24 cellular contexts compared by ENCODE assay signal in genomic region chr12:56280849-56281248, GRCh38. TPM values are rescaled to one million over a fixed set of nuclear protein-coding genes. Genes with fewer than 3 reads are reported as not detected.
DNase-seq lines count a peak whose midpoint lies in the region; ATAC-seq and TF ChIP-seq lines count a peak whose summit lies in the region.
"Had no signal": no experiment of that assay in that cellular context is flagged by ENCODE, and none has a peak within 500 bp of the region (broad histone marks: within the 10 kb centered on the region; RNA-seq: fewer than 3 reads in every experiment).

No MANE protein-coding gene starts in this region.

- no peaks in the 10 kb centered on the region for H3K27me3 ChIP-seq in naive thymus-derived CD4-positive, alpha-beta T cell (ENCODE audit: control insufficient read depth in 2 of 2, insufficient read depth in 2 of 2, low read length in 2 of 2)
- H3K27me3 ChIP-seq: Peyer's patch, SJCRH30 had no signal

- CTCF ChIA-PET in activated naive CD4-positive, alpha-beta T cell treated with anti-CD3 and anti-CD28 coated beads for 36 hours (lab: Charles Lee) = no interaction called here
- CTCF ChIA-PET in naive thymus-derived CD4-positive, alpha-beta T cell (lab: Charles Lee) = no interaction called here
- CTCF ChIA-PET in OCI-LY7 (lab: Charles Lee; ENCODE audit: unreplicated experiment) = interaction anchor here (0.6 kb wide), 1 partner anchor 180 kb away, joined by 3 read pairs; no protein-coding TSS in a partner anchor

- no peaks in the 10 kb centered on the region for H3K9me2 ChIP-seq in OCI-LY7 (ENCODE audit: insufficient read depth, low read length)

- H3K4me1 Mint-ChIP-seq in activated naive CD4-positive, alpha-beta T cell treated with anti-CD3 and anti-CD28 coated beads for 36 hours (ENCODE audit: low read depth) = peaks cover 2% of the 10 kb centered on the region
- H3K4me1 Mint-ChIP-seq in effector memory CD8-positive, alpha-beta T cell (ENCODE audit: low read depth in 2 of 2) = peaks cover 0 to 1% of the 10 kb centered on the region in 2 donors
- H3K4me1 Mint-ChIP-seq in naive thymus-derived CD4-positive, alpha-beta T cell = peaks cover 0 to 3% (median 0%) of the 10 kb centered on the region in 7 donors
- H3K4me1 Mint-ChIP-seq: B cell, CD14-positive monocyte had no signal

- H3K4me2 ChIP-seq in OCI-LY7 (ENCODE audit: low read length) = no peak overlapping the region
- H3K4me2 ChIP-seq: A549 had no signal

- peaks cover 2% of the 10 kb centered on the region; the same call in 1 of the 2 replicates for H3K79me2 ChIP-seq in OCI-LY7 (ENCODE audit: insufficient read depth, low read depth, low read length)

- H3K9me3 ChIP-seq in naive thymus-derived CD4-positive, alpha-beta T cell (ENCODE audit: control insufficient read depth in 2 of 3, low read length in 3 of 3) = no peaks in the 10 kb centered on the region
- H3K9me3 ChIP-seq in OCI-LY7 (ENCODE audit: low read length) = no peaks in the 10 kb centered on the region
- H3K9me3 ChIP-seq: A549, Peyer's patch, SJCRH30 had no signal

- no peaks in the 10 kb centered on the region for H4K20me1 ChIP-seq in OCI-LY7 (ENCODE audit: insufficient read depth, low read length)

- no peak for DNase-seq in activated naive CD4-positive, alpha-beta T cell treated with anti-CD3 and anti-CD28 coated beads for 36 hours
- DNase-seq in activated naive CD4-positive, alpha-beta T cell treated with anti-CD3 and anti-CD28 coated beads, Interleukin-2, amount 50 U/mL, for 72 hours (ENCODE audit: low spot score in 2 of 2) = no peak
- no peak for DNase-seq in effector memory CD8-positive, alpha-beta T cell
- DNase-seq in naive thymus-derived CD4-positive, alpha-beta T cell = no peak
- no peak for DNase-seq in erythroblast (lab: John Stamatoyannopoulos, UW)
- no peak for DNase-seq in OCI-LY7 (ENCODE audit: low spot score)
- DNase-seq: EL; GF-D8; H7; KBM-7; MM.1S; NCI-H1092; NCI-H1436 treated with DMSO at 0.1 percent for 48 hours; NCI-H2029; NCI-H226; NCI-H524; NCI-H774; NK-92 treated with Interleukin-12 subunit alpha and Interleukin-12 subunit beta, amount 100 ng/mL, for 24 hours; Peyer's patch; SJCRH30 had no signal

- TF ChIP-seq POLR2A in erythroblast (IDR thresholded peaks at IDR 0.05; ENCODE audit: low read length) = no peak

- no peak overlapping the region for H3K4me3 ChIP-seq in naive thymus-derived CD4-positive, alpha-beta T cell (ENCODE audit: low read length)
- H3K4me3 ChIP-seq in OCI-LY7 (ENCODE audit: low read depth, low read length, poor library complexity, severe bottlenecking) = no peak overlapping the region
- H3K4me3 ChIP-seq: A549, Peyer's patch, SJCRH30 had no signal

- POLR2A ChIA-PET in naive thymus-derived CD4-positive, alpha-beta T cell (lab: Charles Lee) = interaction anchor here (0.7 kb wide), 1 partner anchor 9 kb away, joined by 3 read pairs; no protein-coding TSS in a partner anchor
- POLR2A ChIA-PET in OCI-LY7 (lab: Charles Lee) = interaction anchor here (0.7 kb wide), 1 partner anchor 57 kb away, joined by 3 read pairs; no protein-coding TSS in a partner anchor

- H3K27me3 Mint-ChIP-seq in activated naive CD4-positive, alpha-beta T cell treated with anti-CD3 and anti-CD28 coated beads for 36 hours (ENCODE audit: low read depth) = no peaks in the 10 kb centered on the region
- H3K27me3 Mint-ChIP-seq in effector memory CD8-positive, alpha-beta T cell = no peaks in the 10 kb centered on the region
- no peaks in the 10 kb centered on the region for H3K27me3 Mint-ChIP-seq in naive thymus-derived CD4-positive, alpha-beta T cell
- H3K27me3 Mint-ChIP-seq: B cell had no signal

- H3K27ac Mint-ChIP-seq in activated naive CD4-positive, alpha-beta T cell treated with anti-CD3 and anti-CD28 coated beads for 36 hours = peak overlapping the region; percentile 11
- H3K27ac Mint-ChIP-seq in activated naive CD4-positive, alpha-beta T cell treated with anti-CD3 and anti-CD28 coated beads, Interleukin-2, amount 50 U/mL, for 72 hours = peak overlapping the region in 1 of 2 donors; percentile 17
- H3K27ac Mint-ChIP-seq in effector memory CD8-positive, alpha-beta T cell = peak overlapping the region; percentile 19 to 50
- peak overlapping the region in 7 of 9 donors; percentile 1 to 68 (median 27) for H3K27ac Mint-ChIP-seq in naive thymus-derived CD4-positive, alpha-beta T cell

- no peak for TF ChIP-seq CTCF in OCI-LY7 (conservative IDR thresholded peaks at IDR 0.05; ENCODE audit: low read length)

- H3K9me3 Mint-ChIP-seq in activated naive CD4-positive, alpha-beta T cell treated with anti-CD3 and anti-CD28 coated beads for 36 hours = no peaks in the 10 kb centered on the region
- no peaks in the 10 kb centered on the region for H3K9me3 Mint-ChIP-seq in activated naive CD4-positive, alpha-beta T cell treated with anti-CD3 and anti-CD28 coated beads, Interleukin-2, amount 50 U/mL, for 72 hours
- H3K9me3 Mint-ChIP-seq in effector memory CD8-positive, alpha-beta T cell = no peaks in the 10 kb centered on the region
- no peaks in the 10 kb centered on the region for H3K9me3 Mint-ChIP-seq in naive thymus-derived CD4-positive, alpha-beta T cell

- no peak overlapping the region for H2AFZ ChIP-seq in OCI-LY7 (ENCODE audit: low read length)

- no peaks in the 10 kb centered on the region for H3K4me1 ChIP-seq in naive thymus-derived CD4-positive, alpha-beta T cell (ENCODE audit: control insufficient read depth in 2 of 2, insufficient read depth in 2 of 2, low read length in 2 of 2)
- no peaks in the 10 kb centered on the region for H3K4me1 ChIP-seq in OCI-LY7 (ENCODE audit: insufficient read depth, low read length, poor library complexity, severe bottlenecking)
- H3K4me1 ChIP-seq: Peyer's patch, SJCRH30 had no signal

- peaks cover 11 to 81% (median 31%) of the 10 kb centered on the region in 3 experiments for H3K36me3 ChIP-seq in naive thymus-derived CD4-positive, alpha-beta T cell (ENCODE audit: control insufficient read depth in 2 of 3, insufficient read depth in 3 of 3, low read length in 3 of 3)
- peaks cover 95% of the 10 kb centered on the region for H3K36me3 ChIP-seq in OCI-LY7 (ENCODE audit: insufficient read depth, low read length)

- no peak overlapping the region for H3K27ac ChIP-seq in naive thymus-derived CD4-positive, alpha-beta T cell (ENCODE audit: low read depth, low read length)
- H3K27ac ChIP-seq in OCI-LY7 (ENCODE audit: low read depth, low read length, poor library complexity, severe bottlenecking) = no peak overlapping the region
- H3K27ac ChIP-seq: A549, Peyer's patch, SJCRH30 had no signal

- H3K4me3 Mint-ChIP-seq in activated naive CD4-positive, alpha-beta T cell treated with anti-CD3 and anti-CD28 coated beads for 36 hours = no peak overlapping the region
- H3K4me3 Mint-ChIP-seq in effector memory CD8-positive, alpha-beta T cell = no peak overlapping the region
- no peak overlapping the region for H3K4me3 Mint-ChIP-seq in naive thymus-derived CD4-positive, alpha-beta T cell
- H3K4me3 Mint-ChIP-seq: B cell, CD14-positive monocyte had no signal

- intact Hi-C loops in activated naive CD4-positive, alpha-beta T cell treated with anti-CD3 and anti-CD28 coated beads for 36 hours (cut with micrococcal nuclease) = no loop called here
- intact Hi-C loops in naive thymus-derived CD4-positive, alpha-beta T cell (cut with micrococcal nuclease) = no loop called here
- intact Hi-C loops in OCI-LY7 (cut with micrococcal nuclease; ENCODE audit: unreplicated experiment) = no loop called here

- H3K36me3 Mint-ChIP-seq in activated naive CD4-positive, alpha-beta T cell treated with anti-CD3 and anti-CD28 coated beads for 36 hours (ENCODE audit: low read depth) = peaks cover 30% of the 10 kb centered on the region
- H3K36me3 Mint-ChIP-seq in activated naive CD4-positive, alpha-beta T cell treated with anti-CD3 and anti-CD28 coated beads, Interleukin-2, amount 50 U/mL, for 72 hours = peaks cover 11 to 28% of the 10 kb centered on the region in 2 donors
- H3K36me3 Mint-ChIP-seq in effector memory CD8-positive, alpha-beta T cell (ENCODE audit: insufficient read depth) = peaks cover 90% of the 10 kb centered on the region
- H3K36me3 Mint-ChIP-seq in naive thymus-derived CD4-positive, alpha-beta T cell = peaks cover 0 to 35% (median 27%) of the 10 kb centered on the region in 5 donors

- ATAC-seq in activated naive CD4-positive, alpha-beta T cell treated with anti-CD3 and anti-CD28 coated beads, Interleukin-2, amount 50 U/mL, for 72 hours = no peak
- ATAC-seq in effector memory CD8-positive, alpha-beta T cell (replicated peaks) = no peak
- ATAC-seq in naive thymus-derived CD4-positive, alpha-beta T cell = no peak
- no peak for ATAC-seq in HG02759 (IDR thresholded peaks at IDR 0.05; ENCODE audit: unreplicated experiment)
- ATAC-seq: A549 had no signal

- BruUV-seq in OCI-LY7 (replicated peaks; lab: Mats Ljungman, UMichigan) = no TSS peak

RNA-seq across cellular contexts. Expression of gene COQ10A, which starts 14.1 kb away (rescaled TPM):
- 1 to 10 TPM; 3.5 to 6.1 TPM for total RNA-seq in activated naive CD4-positive, alpha-beta T cell treated with anti-CD3 and anti-CD28 coated beads for 36 hours
- 1 to 10 TPM; 5.2 to 6.3 TPM for total RNA-seq in activated naive CD4-positive, alpha-beta T cell treated with anti-CD3 and anti-CD28 coated beads, Interleukin-2, amount 50 U/mL, for 72 hours
- total RNA-seq in naive thymus-derived CD4-positive, alpha-beta T cell = 10 to 100 TPM; 22.5 to 39.4 (median 31.5) TPM
- 10 to 100 TPM in 1 of 2 donors, 1 to 10 TPM in 1; 9.7 to 11.5 TPM for polyA plus RNA-seq in naive thymus-derived CD4-positive, alpha-beta T cell
- 15.8 and 22.1 TPM in 2 replicates for total RNA-seq in OCI-LY7 (2014; rRNA removed; shearing (Covaris generic))
- total RNA-seq in OCI-LY7 (2022) = 20.6 and 28.9 TPM in 2 replicates

RNA-seq across cellular contexts. Expression of gene CS, which starts 19.3 kb away (rescaled TPM):
- total RNA-seq in activated naive CD4-positive, alpha-beta T cell treated with anti-CD3 and anti-CD28 coated beads for 36 hours = 100 to 1,000 TPM; 330 to 336 TPM
- 100 to 1,000 TPM; 319 to 351 TPM for total RNA-seq in activated naive CD4-positive, alpha-beta T cell treated with anti-CD3 and anti-CD28 coated beads, Interleukin-2, amount 50 U/mL, for 72 hours
- total RNA-seq in naive thymus-derived CD4-positive, alpha-beta T cell = 100 to 1,000 TPM; 126 to 241 (median 167) TPM
- polyA plus RNA-seq in naive thymus-derived CD4-positive, alpha-beta T cell = 10 to 100 TPM; 57.6 to 79.9 TPM
- 150 and 154 TPM in 2 replicates for total RNA-seq in OCI-LY7 (2014; rRNA removed; shearing (Covaris generic))
- 262 and 281 TPM in 2 replicates for total RNA-seq in OCI-LY7 (2022)

RNA-seq across cellular contexts. Expression of gene ANKRD52, which starts 22.7 kb away (rescaled TPM):
- 10 to 100 TPM; 23.6 to 25.6 TPM for total RNA-seq in activated naive CD4-positive, alpha-beta T cell treated with anti-CD3 and anti-CD28 coated beads for 36 hours
- total RNA-seq in activated naive CD4-positive, alpha-beta T cell treated with anti-CD3 and anti-CD28 coated beads, Interleukin-2, amount 50 U/mL, for 72 hours = 10 to 100 TPM; 26.4 to 35.8 TPM
- 10 to 100 TPM; 26.9 to 64.4 (median 40.7) TPM for total RNA-seq in naive thymus-derived CD4-positive, alpha-beta T cell
- polyA plus RNA-seq in naive thymus-derived CD4-positive, alpha-beta T cell = 1 to 10 TPM; 5.1 to 8.2 TPM
- 7.0 and 11.7 TPM in 2 replicates for total RNA-seq in OCI-LY7 (2014; rRNA removed; shearing (Covaris generic))
- 35.0 and 35.6 TPM in 2 replicates for total RNA-seq in OCI-LY7 (2022)

RNA-seq across cellular contexts. Expression of gene CNPY2, which starts 34.9 kb away (rescaled TPM):
- total RNA-seq in activated naive CD4-positive, alpha-beta T cell treated with anti-CD3 and anti-CD28 coated beads for 36 hours = 10 to 100 TPM; 47.5 to 57.3 TPM
- 100 to 1,000 TPM in 1 of 2 donors, 10 to 100 TPM in 1; 58.2 to 112 TPM for total RNA-seq in activated naive CD4-positive, alpha-beta T cell treated with anti-CD3 and anti-CD28 coated beads, Interleukin-2, amount 50 U/mL, for 72 hours
- 100 to 1,000 TPM in 1 of 5 experiments, 10 to 100 TPM in 4; 48.4 to 134 (median 87.6) TPM for total RNA-seq in naive thymus-derived CD4-positive, alpha-beta T cell
- polyA plus RNA-seq in naive thymus-derived CD4-positive, alpha-beta T cell = 100 to 1,000 TPM; 183 to 184 TPM
- 62.8 and 75.5 TPM in 2 replicates for total RNA-seq in OCI-LY7 (2014; rRNA removed; shearing (Covaris generic))
- 80.2 and 85.5 TPM in 2 replicates for total RNA-seq in OCI-LY7 (2022)

RNA-seq across cellular contexts. Expression of gene SLC39A5, which starts 51.0 kb away (rescaled TPM):
- total RNA-seq in activated naive CD4-positive, alpha-beta T cell treated with anti-CD3 and anti-CD28 coated beads for 36 hours = 1 to 10 TPM in 1 of 2 experiments, under 1 TPM in 1; 0.98 to 1.8 TPM
- total RNA-seq in activated naive CD4-positive, alpha-beta T cell treated with anti-CD3 and anti-CD28 coated beads, Interleukin-2, amount 50 U/mL, for 72 hours = 1 to 10 TPM in 1 of 2 donors, under 1 TPM in 1; 0.51 to 2.0 TPM
- total RNA-seq in naive thymus-derived CD4-positive, alpha-beta T cell = 1 to 10 TPM in 1 of 5 experiments, under 1 TPM in 2, not detected in 2; 0.43 to 1.2 (median 0.77) TPM
- polyA plus RNA-seq in naive thymus-derived CD4-positive, alpha-beta T cell = not detected
- 0.76 and 2.5 TPM in 2 replicates for total RNA-seq in OCI-LY7 (2014; rRNA removed; shearing (Covaris generic))
- total RNA-seq in OCI-LY7 (2022) = 1.2 and 1.4 TPM in 2 replicates
- total RNA-seq: H7, SJCRH30 had no signal
